In the genomic region with DNA sequence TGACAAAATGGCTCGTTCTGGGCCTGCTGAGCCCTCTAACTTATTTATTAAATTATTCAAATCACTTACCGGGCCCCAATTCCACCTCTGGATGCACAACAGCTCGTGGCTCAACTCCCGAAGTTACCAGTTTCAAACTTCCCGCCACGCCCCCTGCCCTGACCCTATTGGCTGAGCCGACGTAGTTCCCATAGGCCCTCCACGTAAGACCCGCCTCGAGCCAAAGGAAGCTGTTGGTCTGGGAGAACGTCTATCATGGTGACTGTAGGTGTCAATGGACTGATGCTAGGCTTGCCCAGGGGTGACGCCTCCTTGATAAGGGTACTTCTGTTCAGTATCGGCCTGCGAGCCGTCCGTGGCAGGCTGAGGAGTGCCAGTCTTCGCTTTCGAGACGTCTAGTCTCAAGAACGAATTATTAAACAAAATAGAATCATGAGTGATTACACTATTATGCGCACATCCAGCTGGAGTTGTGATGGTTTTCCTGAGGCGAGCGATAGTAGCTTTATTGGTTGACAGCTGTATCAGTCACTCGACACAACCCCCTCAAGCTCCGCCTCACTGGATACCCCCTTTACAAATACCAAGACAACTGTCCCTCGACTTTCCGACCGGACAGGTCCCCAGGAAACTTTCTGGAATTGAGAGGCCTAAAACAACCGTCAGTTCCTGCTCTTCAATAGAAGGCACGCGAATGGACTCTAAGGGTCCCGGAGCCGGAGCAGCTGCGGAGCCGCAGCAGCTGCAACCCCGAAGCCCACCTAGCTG, we compare ENCODE assay signal across 1 cellular context.
TF ChIP-seq lines count a peak whose summit lies in the region.

A gene (minus strand): TSS at position 134 of the 768 bp plus-strand sequence. CDS start 334 bp downstream, outside the sequence.

TF ChIP-seq in SK-N-SH, 30 proteins besides CTCF, POLR2A, EP300 and RAD21 (continued from another document):
- peak; percentile 19; the same call in 1 of the 2 replicates for TF ChIP-seq TAF1 (IDR thresholded peaks at IDR 0.05; ENCODE audit: borderline replicate concordance, low read depth, low read length)
- TF ChIP-seq, protein P1, sequence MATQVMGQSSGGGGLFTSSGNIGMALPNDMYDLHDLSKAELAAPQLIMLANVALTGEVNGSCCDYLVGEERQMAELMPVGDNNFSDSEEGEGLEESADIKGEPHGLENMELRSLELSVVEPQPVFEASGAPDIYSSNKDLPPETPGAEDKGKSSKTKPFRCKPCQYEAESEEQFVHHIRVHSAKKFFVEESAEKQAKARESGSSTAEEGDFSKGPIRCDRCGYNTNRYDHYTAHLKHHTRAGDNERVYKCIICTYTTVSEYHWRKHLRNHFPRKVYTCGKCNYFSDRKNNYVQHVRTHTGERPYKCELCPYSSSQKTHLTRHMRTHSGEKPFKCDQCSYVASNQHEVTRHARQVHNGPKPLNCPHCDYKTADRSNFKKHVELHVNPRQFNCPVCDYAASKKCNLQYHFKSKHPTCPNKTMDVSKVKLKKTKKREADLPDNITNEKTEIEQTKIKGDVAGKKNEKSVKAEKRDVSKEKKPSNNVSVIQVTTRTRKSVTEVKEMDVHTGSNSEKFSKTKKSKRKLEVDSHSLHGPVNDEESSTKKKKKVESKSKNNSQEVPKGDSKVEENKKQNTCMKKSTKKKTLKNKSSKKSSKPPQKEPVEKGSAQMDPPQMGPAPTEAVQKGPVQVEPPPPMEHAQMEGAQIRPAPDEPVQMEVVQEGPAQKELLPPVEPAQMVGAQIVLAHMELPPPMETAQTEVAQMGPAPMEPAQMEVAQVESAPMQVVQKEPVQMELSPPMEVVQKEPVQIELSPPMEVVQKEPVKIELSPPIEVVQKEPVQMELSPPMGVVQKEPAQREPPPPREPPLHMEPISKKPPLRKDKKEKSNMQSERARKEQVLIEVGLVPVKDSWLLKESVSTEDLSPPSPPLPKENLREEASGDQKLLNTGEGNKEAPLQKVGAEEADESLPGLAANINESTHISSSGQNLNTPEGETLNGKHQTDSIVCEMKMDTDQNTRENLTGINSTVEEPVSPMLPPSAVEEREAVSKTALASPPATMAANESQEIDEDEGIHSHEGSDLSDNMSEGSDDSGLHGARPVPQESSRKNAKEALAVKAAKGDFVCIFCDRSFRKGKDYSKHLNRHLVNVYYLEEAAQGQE (IDR thresholded peaks at IDR 0.05; ENCODE audit: low read depth, low read length): no peak
- peak; percentile 60; the same call in 1 of the 2 replicates for TF ChIP-seq POLR2AphosphoS5 (IDR thresholded peaks at IDR 0.05; ENCODE audit: low read depth, low read length)
- no peak for TF ChIP-seq NRF1 (IDR thresholded peaks at IDR 0.05; ENCODE audit: low read depth, low read length)
